ENCODE assay signal across 23 cellular contexts in the genomic region with DNA sequence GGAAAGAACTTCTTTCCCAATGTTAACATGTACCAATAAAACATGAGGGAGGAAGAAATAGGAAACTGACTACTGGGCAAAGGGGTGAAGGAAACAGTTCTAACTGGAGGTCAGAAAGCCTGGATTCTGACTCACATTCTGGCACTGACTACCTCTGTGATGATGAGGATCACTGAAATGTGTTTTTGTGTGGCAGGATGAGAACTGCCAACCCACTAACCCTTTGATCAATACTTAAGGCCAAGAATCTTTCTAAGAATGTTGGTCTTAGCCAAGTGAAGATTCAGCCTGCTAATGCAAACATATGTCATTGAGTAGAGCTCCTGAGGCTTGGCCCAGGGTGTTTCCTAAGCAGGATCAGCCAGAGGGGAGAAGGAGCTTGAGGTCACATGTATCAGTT. TPM values are rescaled to one million over a fixed set of nuclear protein-coding genes. Genes with fewer than 3 reads are reported as not detected.
"Had no signal": no experiment of that assay in that cellular context is flagged by ENCODE, and none has a peak within 500 bp of the region (broad histone marks: within the 10 kb centered on the region; RNA-seq: fewer than 3 reads in every experiment).

No MANE protein-coding gene starts in this region.

- DNase-seq: activated B cell treated with CpG ODN at 0.5 μM for 24 hours; activated CD4-positive, alpha-beta T cell treated with anti-CD3 and anti-CD28 coated beads for 48 hours; activated CD8-positive, alpha-beta memory T cell treated with anti-CD3 and anti-CD28 coated beads, Interleukin-2, amount 50 U/mL, for 4 hours; activated CD8-positive, alpha-beta T cell treated with anti-CD3 and anti-CD28 coated beads, Interleukin-2, amount 10 ng/mL, durations not matched to agents 7 days and 5 days; activated gamma-delta T cell; activated T-cell treated with anti-CD3 and anti-CD28 coated beads, Interleukin-2, amount 50 U/mL, for 48 hours; amniotic stem cell; body of pancreas; effector CD8-positive, alpha-beta T cell; hypothalamus; left ventricle myocardium superior; mesenchymal stem cell; naive thymus-derived CD8-positive, alpha-beta T cell; stimulated activated CD4-positive, alpha-beta T cell treated with anti-CD3 and anti-CD28 coated beads, Interleukin-4, amount 100 ng/mL, for 1 hour; stimulated activated naive B cell treated with anti-CD40 and anti-IgM and Interleukin-4, amounts not matched to agents 10 μg/mL and 1 μg/mL and 100 μg/mL, for 72 hours; thyroid gland; uterus had no signal

- H3K9me3 ChIP-seq: body of pancreas, thyroid gland, uterus had no signal

- H3K27me3 ChIP-seq: body of pancreas, thyroid gland, uterus had no signal

- H3K4me1 ChIP-seq: body of pancreas, thyroid gland, uterus had no signal

- ATAC-seq: activated CD8-positive, alpha-beta T cell treated with anti-CD3 and anti-CD28 coated beads, Interleukin-2, amount 10 ng/mL, durations not matched to agents 7 days and 5 days; body of pancreas; left ventricle myocardium superior; naive thymus-derived CD8-positive, alpha-beta T cell; stimulated activated naive B cell treated with anti-CD40 and anti-IgM and Interleukin-4, amounts not matched to agents 10 μg/mL and 1 μg/mL and 100 μg/mL, for 72 hours had no signal

- H3K36me3 ChIP-seq: thyroid gland, uterus had no signal

- H3K4me3 ChIP-seq: body of pancreas, thyroid gland, uterus had no signal

- H3K27ac ChIP-seq: body of pancreas, thyroid gland, uterus had no signal

RNA-seq across cellular contexts. Expression of a gene that starts 4.6 kb away (rescaled TPM):
- total RNA-seq: activated CD8-positive, alpha-beta T cell treated with anti-CD3 and anti-CD28 coated beads, Interleukin-2, amount 10 ng/mL, durations not matched to agents 7 days and 5 days; body of pancreas; endothelial cell of umbilical vein; fibroblast of villous mesenchyme; kidney epithelial cell; left ventricle myocardium superior; naive thymus-derived CD8-positive, alpha-beta T cell; T-helper 2 cell treated with Interferon-gamma antibody and Interleukin-4, amounts not matched to agents 100 ng/mL and 5 ng/mL, for 36 hours; thyroid gland had no signal

RNA-seq across cellular contexts. Expression of a gene that starts 32.2 kb away (rescaled TPM):
- total RNA-seq: kidney epithelial cell, skeletal muscle tissue, uterus had no signal

RNA-seq across cellular contexts. Expression of a gene that starts 48.7 kb away (rescaled TPM):
- total RNA-seq: activated B cell treated with CpG ODN at 0.5 μM for 24 hours, body of pancreas, endothelial cell of umbilical vein, fibroblast of villous mesenchyme, kidney epithelial cell, left ventricle myocardium superior, mucosa of gallbladder, skeletal muscle tissue, thyroid gland, uterus had no signal
